ENCODE assay signal across 16 cellular contexts in genomic region chr2:68263632-68264031, GRCh38. TPM values are rescaled to one million over a fixed set of nuclear protein-coding genes. Genes with fewer than 3 reads are reported as not detected.
DNase-seq lines count a peak whose midpoint lies in the region; ATAC-seq, FAIRE-seq and TF ChIP-seq lines count a peak whose summit lies in the region.
"Had no signal": no experiment of that assay in that cellular context is flagged by ENCODE, and none has a peak within 500 bp of the region (broad histone marks: within the 10 kb centered on the region; RNA-seq: fewer than 3 reads in every experiment).

No MANE protein-coding gene starts in this region.

- H3K9ac ChIP-seq in K562 (ENCODE audit: insufficient read depth in 1 of 2, low read depth in 2 of 2, low read length in 2 of 2): no peak overlapping the region

- DNase-seq in DMS53 (lab: John Stamatoyannopoulos, UW) (peak; percentile 33), NCI-H1417 treated with DMSO at 0.1 percent for 48 hours (lab: John Stamatoyannopoulos, UW) (peak; percentile 42), NCI-H69 (lab: John Stamatoyannopoulos, UW) (peak; percentile 54), K562 (ENCODE audit: extremely low read depth in 1 of 4, low spot score in 3 of 4) (no peak), NOMO-1 (lab: John Stamatoyannopoulos, UW; ENCODE audit: unreplicated experiment in 2 of 2) (no peak), AG08396 (ENCODE audit: low spot score) (no peak)
- DNase-seq: BE2C; CD4-positive, alpha-beta memory T cell; Kasumi-1; NCI-H1694; NCI-H2171 treated with DMSO at 0.1 percent for 48 hours; NCI-H526 treated with DMSO at 0.1 percent for 48 hours; OCI-M1; SW 1271 had no signal

- peak; percentile 52 for FAIRE-seq in K562 (lab: Jason Lieb, UNC)

- 0 out of 5 replicates have a peak, but pooled peaks cover 0 to 2% of the 10 kb centered on the region in 2 experiments for H3K4me1 ChIP-seq in K562 (replicated peaks in 1 of 2; ENCODE audit: control insufficient read depth in 2 of 2, insufficient read depth in 2 of 2, low read length in 2 of 2)
- H3K4me1 ChIP-seq: BE2C had no signal

- ATAC-seq in K562 (peak; percentile 66), GM19463 (IDR thresholded peaks at IDR 0.05; ENCODE audit: unreplicated experiment) (no peak)

- WGBS in K562 (ENCODE audit: insufficient coverage, low coverage, missing lambda C conversion rate): 31% methylated on average over 2 of the region's 2 CpGs

- BruUV-seq in K562 (replicated peaks; lab: Mats Ljungman, UMichigan): no TSS peak

- POLR2A ChIA-PET in K562 (lab: Yijun Ruan, JAX): interaction anchor here (0.6 to 1.2 kb wide), 4 partner anchors 10 to 175 kb away, joined by 3 to 4 read pairs (median 3); partner anchors contain the start of gene PPP3R1

- H3K4me3 ChIP-seq in K562: no peak overlapping the region
- H3K4me3 ChIP-seq: SJSA1 had no signal

- no peak for TF ChIP-seq POLR2A in K562 (conservative IDR thresholded peaks at IDR 0.05)

- intact Hi-C loops in K562 (cut with micrococcal nuclease): no loop called here

- no peaks in the 10 kb centered on the region for H4K20me1 ChIP-seq in K562 (replicated peaks; ENCODE audit: control insufficient read depth, insufficient read depth, low read length)

- no peaks in the 10 kb centered on the region for H3K79me2 ChIP-seq in K562 (ENCODE audit: control insufficient read depth, insufficient read depth, low read length)

- H3K27me3 ChIP-seq in K562 (ENCODE audit: control insufficient read depth in 2 of 2, insufficient read depth in 2 of 2, low read length in 2 of 2): no peaks in the 10 kb centered on the region
- H3K27me3 ChIP-seq: BE2C, SJSA1 had no signal

- in situ Hi-C loops in K562 (cut with MboI): no loop called here

- no peak overlapping the region for H3K27ac ChIP-seq in K562 (ENCODE audit: extremely low read depth, low read depth, low read length)
- H3K27ac ChIP-seq: SJSA1 had no signal

- CTCF ChIA-PET in K562 (lab: Yijun Ruan, JAX; ENCODE audit: low intra/inter-chr PET ratio): interaction anchor here (0.8 kb wide), 1 partner anchor 141 kb away, joined by 3 read pairs; no protein-coding TSS in a partner anchor

- no peak overlapping the region; the same call in 1 of the 2 replicates for H3K4me2 ChIP-seq in K562 (ENCODE audit: insufficient read depth, low read length)

- no peak for TF ChIP-seq CTCF in K562 (IDR thresholded peaks at IDR 0.05 in 2 of 3, conservative IDR thresholded peaks at IDR 0.05 in 1 of 3; ENCODE audit: insufficient read depth in 2 of 3, low read depth in 1 of 3, low read length in 3 of 3)

- no peaks in the 10 kb centered on the region for H3K36me3 ChIP-seq in K562 (ENCODE audit: control insufficient read depth, insufficient read depth, low read length)
- H3K36me3 ChIP-seq: BE2C, SJSA1 had no signal

- no peaks in the 10 kb centered on the region for H3K9me1 ChIP-seq in K562 (ENCODE audit: control insufficient read depth, insufficient read depth, low read length)

- TF ChIP-seq EP300 in K562 (IDR thresholded peaks at IDR 0.05; ENCODE audit: low read length): no peak

- no peak for TF ChIP-seq RAD21 in K562 (CRISPR knock-in tag; conservative IDR thresholded peaks at IDR 0.05 in 1 of 2, IDR thresholded peaks at IDR 0.05 in 1 of 2)

- no peaks in the 10 kb centered on the region for H3K9me3 ChIP-seq in K562 (replicated peaks; ENCODE audit: control insufficient read depth, insufficient read depth, low read depth, low read length)
- H3K9me3 ChIP-seq: BE2C, SJSA1 had no signal

- peak overlapping the region; percentile 64 for H2AFZ ChIP-seq in K562 (ENCODE audit: low read depth, low read length)

TF ChIP-seq in K562, 482 proteins besides CTCF, POLR2A, EP300 and RAD21 (continues in another document):
- TF ChIP-seq L3MBTL2 (IDR thresholded peaks at IDR 0.05) (no peak), C11orf30 (IDR thresholded peaks at IDR 0.05; ENCODE audit: low read depth) (peak; percentile 26; the same call in 1 of the 2 replicates), ZMIZ1 (IDR thresholded peaks at IDR 0.05; ENCODE audit: low read depth in 2 of 2, low read length in 2 of 2) (no peak), FOXA3 (CRISPR knock-in tag; conservative IDR thresholded peaks at IDR 0.05 in 1 of 2, IDR thresholded peaks at IDR 0.05 in 1 of 2) (0 out of 4 replicates have a peak, but pooled peaks of 1 of the 2 experiments have one; percentile 28), ZNF316 (IDR thresholded peaks at IDR 0.05) (0 out of 2 replicates have a peak, but pooled peaks have one; percentile 4), PKNOX1 (IDR thresholded peaks at IDR 0.05) (peak; percentile 56), MEIS2 (IDR thresholded peaks at IDR 0.05; ENCODE audit: partially characterized antibody) (peak; percentile 27), MEF2D (tag; conservative IDR thresholded peaks at IDR 0.05; ENCODE audit: low read depth) (no peak), KDM1A (IDR thresholded peaks at IDR 0.05) (peak in 1 of 2 experiments; percentile 16; a peak in 1 of 4 replicates)

RNA-seq across cellular contexts. Expression of gene PPP3R1, which starts 11.3 kb away (rescaled TPM):
- total RNA-seq in K562 (2011; cell fraction: chromatin; rRNA removed; ENCODE audit: low replicate concordance): 5.5 and 20.3 TPM in 2 replicates
- 4.0 and 5.4 TPM in 2 replicates for total RNA-seq in K562 (2011; cell fraction: nucleolus; rRNA removed)
- total RNA-seq in K562 (2011; cell fraction: nucleoplasm; rRNA removed): 16.5 and 35.3 TPM in 2 replicates
- total RNA-seq in K562 (2014; rRNA removed): 10.5 and 12.5 TPM in 2 replicates
- 38.1 and 44.4 TPM in 2 replicates for total RNA-seq in K562 (2014; rRNA removed; fragmentation: Illumina TruSeq; extraction: Trizol)
- total RNA-seq in K562 (2015; rRNA removed; fragmentation: Illumina TruSeq; extraction: Trizol): 29.3 and 30.0 TPM in 2 replicates
- 69.5 and 70.0 TPM in 2 replicates for total RNA-seq in K562 (2021)
- polyA plus RNA-seq in K562 (2011; rRNA removed): 6.9 and 22.2 TPM in 2 replicates
- 4.3 and 6.2 TPM in 2 replicates for polyA plus RNA-seq in K562 (2011; cell fraction: cytosol; rRNA removed)
- polyA plus RNA-seq in K562 (2011; cell fraction: nucleus; rRNA removed): 4.3 and 5.0 TPM in 2 replicates
- 39.5 and 45.7 TPM in 2 replicates for polyA plus RNA-seq in K562 (2012)
- polyA plus RNA-seq in K562 (2014; fragmentation: Illumina TruSeq; extraction: Trizol): 44.2 and 48.8 TPM in 2 replicates
- polyA plus RNA-seq in K562 (2014; fragmentation: Nextera tagmentation; extraction: Ambion mirVana): 10 to 100 TPM in 1 of 2 experiments, 1 to 10 TPM in 1; 3.7 to 12.3 TPM
- polyA plus RNA-seq in K562 (2014; rRNA removed): 23.2 and 24.8 TPM in 2 replicates
- polyA minus RNA-seq in K562 (2011; rRNA and poly(A)+ RNA removed): 18.4 and 33.2 TPM in 2 replicates
- 16.5 and 25.1 TPM in 2 replicates for polyA minus RNA-seq in K562 (2011; cell fraction: cytosol; rRNA and poly(A)+ RNA removed)
- polyA minus RNA-seq in K562 (2011; cell fraction: nucleus; rRNA and poly(A)+ RNA removed): 5.4 and 6.0 TPM in 2 replicates

RNA-seq across cellular contexts. Expression of gene CNRIP1, which starts 56.1 kb away (rescaled TPM):
- 0.42 and 1.1 TPM in 2 replicates for total RNA-seq in K562 (2011; cell fraction: chromatin; rRNA removed; ENCODE audit: low replicate concordance)
- 0.83 and 1.2 TPM in 2 replicates for total RNA-seq in K562 (2011; cell fraction: nucleolus; rRNA removed)
- total RNA-seq in K562 (2011; cell fraction: nucleoplasm; rRNA removed): 0.51 and 1.5 TPM in 2 replicates
- total RNA-seq in K562 (2014; rRNA removed) (0.59 and 1.6 TPM in 2 replicates), K562 (2014; rRNA removed; fragmentation: Illumina TruSeq; extraction: Trizol) (1.1 TPM in 2 replicates), K562 (2015; rRNA removed; fragmentation: Illumina TruSeq; extraction: Trizol) (1.3 and 1.8 TPM in 2 replicates), K562 (2021) (1.3 and 1.6 TPM in 2 replicates)
- polyA plus RNA-seq in K562 (2011; rRNA removed) (0.30 and 1.9 TPM in 2 replicates), K562 (2014; fragmentation: Illumina TruSeq; extraction: Trizol) (1.0 and 2.1 TPM in 2 replicates), K562 (2014; fragmentation: Nextera tagmentation; extraction: Ambion mirVana) (1 to 10 TPM; 1.3 to 1.6 TPM), K562 (2014; rRNA removed) (1.3 and 1.5 TPM in 2 replicates)
- polyA plus RNA-seq in K562 (2011; cell fraction: cytosol; rRNA removed): 0.22 and 1.1 TPM in 2 replicates
- 0.10 and 1.9 TPM in 2 replicates for polyA plus RNA-seq in K562 (2011; cell fraction: nucleus; rRNA removed)
- polyA plus RNA-seq in K562 (2012): 3.5 and 4.2 TPM in 2 replicates
- polyA minus RNA-seq in K562 (2011; rRNA and poly(A)+ RNA removed): 0.30 and 0.67 TPM in 2 replicates
- 1.8 TPM in 1 of 2 replicates, not detected in the other for polyA minus RNA-seq in K562 (2011; cell fraction: cytosol; rRNA and poly(A)+ RNA removed)
- polyA minus RNA-seq in K562 (2011; cell fraction: nucleus; rRNA and poly(A)+ RNA removed): 0.56 and 1.2 TPM in 2 replicates
- polyA plus RNA-seq: CD4-positive, alpha-beta memory T cell had no signal

Comparison
In these comparisons a context has a peak if more than half of its experiments do, and no peak if none do; other contexts are left out.
1. DNase-seq: peak in DMS53 (single experiment), NCI-H1417 treated with DMSO at 0.1 percent for 48 hours (single experiment) and NCI-H69 (single experiment); none in K562 (0 of 4), NOMO-1 (0 of 2) and AG08396 (single experiment).